Comparison of ENCODE assay signal across 2 cellular contexts in genomic region chr9:114691046-114691955, GRCh38.
TF ChIP-seq lines count a peak whose summit lies in the region.

No MANE protein-coding gene starts in this region.

TF ChIP-seq in HCT116, 20 proteins besides CTCF, POLR2A, EP300 and RAD21:
- TF ChIP-seq POLR2AphosphoS5 (IDR thresholded peaks at IDR 0.05; ENCODE audit: low read depth, low read length) (peak; percentile 58; the same call in 1 of the 2 replicates), ZBTB33 (IDR thresholded peaks at IDR 0.05; ENCODE audit: extremely low read depth, insufficient replicate concordance, low read length) (peak; percentile 59), ELF1 (IDR thresholded peaks at IDR 0.05; ENCODE audit: borderline replicate concordance, low read depth) (no peak), EZH2phosphoT487 (IDR thresholded peaks at IDR 0.05; ENCODE audit: borderline replicate concordance) (no peak), SRF (IDR thresholded peaks at IDR 0.05; ENCODE audit: low read depth) (peak; percentile 82), SP1 (IDR thresholded peaks at IDR 0.05; ENCODE audit: low read depth) (peak; percentile 94), CEBPB (IDR thresholded peaks at IDR 0.05; ENCODE audit: low read depth) (peak; percentile 80), FOSL1 (IDR thresholded peaks at IDR 0.05; ENCODE audit: low read depth) (peak; percentile 99), ZNF274 (IDR thresholded peaks at IDR 0.05; ENCODE audit: low read depth, low read length) (no peak), MAX (IDR thresholded peaks at IDR 0.05) (peak; percentile 48), SIN3A (IDR thresholded peaks at IDR 0.05; ENCODE audit: low read depth) (peak; percentile 83), EGR1 (IDR thresholded peaks at IDR 0.05; ENCODE audit: low read depth) (peak; percentile 23; the same call in 1 of the 2 replicates), JUND (IDR thresholded peaks at IDR 0.05) (peak; percentile 94), TCF7L2 (IDR thresholded peaks at IDR 0.05; ENCODE audit: borderline replicate concordance, extremely low read depth, insufficient read depth, insufficient read length) (no peak), CBX3 (IDR thresholded peaks at IDR 0.05; ENCODE audit: low read depth) (peak; percentile 97)
- TF ChIP-seq, protein P1, sequence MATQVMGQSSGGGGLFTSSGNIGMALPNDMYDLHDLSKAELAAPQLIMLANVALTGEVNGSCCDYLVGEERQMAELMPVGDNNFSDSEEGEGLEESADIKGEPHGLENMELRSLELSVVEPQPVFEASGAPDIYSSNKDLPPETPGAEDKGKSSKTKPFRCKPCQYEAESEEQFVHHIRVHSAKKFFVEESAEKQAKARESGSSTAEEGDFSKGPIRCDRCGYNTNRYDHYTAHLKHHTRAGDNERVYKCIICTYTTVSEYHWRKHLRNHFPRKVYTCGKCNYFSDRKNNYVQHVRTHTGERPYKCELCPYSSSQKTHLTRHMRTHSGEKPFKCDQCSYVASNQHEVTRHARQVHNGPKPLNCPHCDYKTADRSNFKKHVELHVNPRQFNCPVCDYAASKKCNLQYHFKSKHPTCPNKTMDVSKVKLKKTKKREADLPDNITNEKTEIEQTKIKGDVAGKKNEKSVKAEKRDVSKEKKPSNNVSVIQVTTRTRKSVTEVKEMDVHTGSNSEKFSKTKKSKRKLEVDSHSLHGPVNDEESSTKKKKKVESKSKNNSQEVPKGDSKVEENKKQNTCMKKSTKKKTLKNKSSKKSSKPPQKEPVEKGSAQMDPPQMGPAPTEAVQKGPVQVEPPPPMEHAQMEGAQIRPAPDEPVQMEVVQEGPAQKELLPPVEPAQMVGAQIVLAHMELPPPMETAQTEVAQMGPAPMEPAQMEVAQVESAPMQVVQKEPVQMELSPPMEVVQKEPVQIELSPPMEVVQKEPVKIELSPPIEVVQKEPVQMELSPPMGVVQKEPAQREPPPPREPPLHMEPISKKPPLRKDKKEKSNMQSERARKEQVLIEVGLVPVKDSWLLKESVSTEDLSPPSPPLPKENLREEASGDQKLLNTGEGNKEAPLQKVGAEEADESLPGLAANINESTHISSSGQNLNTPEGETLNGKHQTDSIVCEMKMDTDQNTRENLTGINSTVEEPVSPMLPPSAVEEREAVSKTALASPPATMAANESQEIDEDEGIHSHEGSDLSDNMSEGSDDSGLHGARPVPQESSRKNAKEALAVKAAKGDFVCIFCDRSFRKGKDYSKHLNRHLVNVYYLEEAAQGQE (IDR thresholded peaks at IDR 0.05; ENCODE audit: low read depth), result no peak
- TF ChIP-seq, protein P2, sequence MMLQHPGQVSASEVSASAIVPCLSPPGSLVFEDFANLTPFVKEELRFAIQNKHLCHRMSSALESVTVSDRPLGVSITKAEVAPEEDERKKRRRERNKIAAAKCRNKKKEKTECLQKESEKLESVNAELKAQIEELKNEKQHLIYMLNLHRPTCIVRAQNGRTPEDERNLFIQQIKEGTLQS (IDR thresholded peaks at IDR 0.05), result no peak; the same call in 1 of the 2 replicates

TF ChIP-seq in HepG2, 621 proteins besides CTCF, POLR2A, EP300 and RAD21:
- TF ChIP-seq YEATS4 (CRISPR knock-in tag; IDR thresholded peaks at IDR 0.05; ENCODE audit: borderline replicate concordance) (no peak), POGK (CRISPR knock-in tag; conservative IDR thresholded peaks at IDR 0.05) (no peak), PHF8 (CRISPR knock-in tag; IDR thresholded peaks at IDR 0.05) (no peak), ZNF260 (CRISPR knock-in tag; IDR thresholded peaks at IDR 0.05; ENCODE audit: borderline replicate concordance, low read depth) (no peak), SYNCRIP (IDR thresholded peaks at IDR 0.05; ENCODE audit: insufficient read depth, low read depth, low read length) (no peak), MED8 (CRISPR knock-in tag; IDR thresholded peaks at IDR 0.05; ENCODE audit: insufficient replicate concordance) (no peak), ZNF710 (CRISPR knock-in tag; IDR thresholded peaks at IDR 0.05; ENCODE audit: borderline replicate concordance) (no peak), POLR2AphosphoS2 (IDR thresholded peaks at IDR 0.05; ENCODE audit: low read depth, low read length) (no peak), ZNF383 (CRISPR knock-in tag; IDR thresholded peaks at IDR 0.05; ENCODE audit: borderline replicate concordance) (no peak), ZNF335 (CRISPR knock-in tag; IDR thresholded peaks at IDR 0.05) (no peak), NAIF1 (CRISPR knock-in tag; IDR thresholded peaks at IDR 0.05; ENCODE audit: borderline replicate concordance) (no peak), ZNF326 (CRISPR knock-in tag; IDR thresholded peaks at IDR 0.05; ENCODE audit: borderline replicate concordance) (no peak), ZNF501 (CRISPR knock-in tag; IDR thresholded peaks at IDR 0.05) (no peak)
